11 cellular contexts compared by ENCODE assay signal in the genomic region with DNA sequence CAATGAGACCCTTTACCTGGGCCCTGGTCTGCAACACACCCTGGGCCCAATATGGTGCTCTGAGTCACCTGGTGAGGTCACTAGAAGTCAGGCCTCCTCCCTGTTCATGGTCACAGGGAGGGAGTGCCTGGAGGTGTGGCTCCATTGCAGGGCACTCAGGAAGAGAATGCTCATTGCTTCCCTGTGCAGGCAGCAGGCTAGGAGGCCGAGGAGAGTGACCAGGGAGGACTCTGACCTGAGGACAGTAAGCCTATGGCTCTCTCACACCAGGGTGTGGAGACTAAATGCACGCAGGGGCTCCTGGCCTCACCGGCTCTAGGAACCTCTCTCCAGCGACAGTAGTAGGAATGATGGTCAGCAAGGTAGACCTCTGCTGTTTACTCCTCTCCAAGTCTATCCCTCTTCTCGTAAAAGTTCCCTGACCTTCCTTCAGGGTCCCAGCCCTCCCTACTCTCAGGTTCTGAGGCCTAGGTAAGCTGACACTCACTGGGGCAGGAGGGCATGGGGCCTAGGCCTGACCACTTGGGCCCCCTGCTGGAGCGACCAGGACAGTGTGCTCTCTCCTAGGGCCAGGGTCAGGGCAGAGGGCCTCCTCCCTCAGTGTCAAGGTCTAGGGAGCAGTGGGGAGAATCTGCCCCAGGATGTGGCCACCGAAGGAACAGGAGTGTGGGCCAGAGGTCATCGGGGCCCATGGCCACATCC. TPM values are rescaled to one million over a fixed set of nuclear protein-coding genes. Genes with fewer than 3 reads are reported as not detected.
DNase-seq lines count a peak whose midpoint lies in the region; ATAC-seq and TF ChIP-seq lines count a peak whose summit lies in the region.
"Had no signal": no experiment of that assay in that cellular context is flagged by ENCODE, and none has a peak within 500 bp of the region (broad histone marks: within the 10 kb centered on the region; RNA-seq: fewer than 3 reads in every experiment).

No MANE protein-coding gene starts in this region.

- no peak for ATAC-seq in HG02623 (IDR thresholded peaks at IDR 0.05; ENCODE audit: unreplicated experiment)
- ATAC-seq: activated T-helper 17 cell treated with anti-CD3 and anti-CD28 coated beads, Interleukin-2, amount 50 U/mL, for 72 hours; CD8-positive, alpha-beta T cell had no signal

- no peak overlapping the region for H3K18ac ChIP-seq in mesendoderm (ENCODE audit: low read length)

- H3K4me1 ChIP-seq in KMS-11 (ENCODE audit: low read depth, poor library complexity, severe bottlenecking) = no peaks in the 10 kb centered on the region
- peaks cover 4% of the 10 kb centered on the region for H3K4me1 ChIP-seq in mesendoderm (ENCODE audit: control insufficient read depth, low read depth, low read length)

- no peak overlapping the region for H2BK120ac ChIP-seq in mesendoderm (ENCODE audit: low read depth, low read length)

- no peak overlapping the region for H3K4me3 ChIP-seq in KMS-11 (IDR thresholded peaks at IDR 0.05; ENCODE audit: insufficient read depth, low read depth, low read length)
- no peak overlapping the region for H3K4me3 ChIP-seq in epithelial cell of proximal tubule (ENCODE audit: low read depth, low read length)
- no peak overlapping the region for H3K4me3 ChIP-seq in mesendoderm (ENCODE audit: low read length)

- H2BK5ac ChIP-seq in mesendoderm (ENCODE audit: low read length) = peak overlapping the region; percentile 61

- no peak overlapping the region for H2BK15ac ChIP-seq in mesendoderm (replicated peaks; ENCODE audit: low read depth)

- H3K79me2 ChIP-seq in KMS-11 (ENCODE audit: insufficient read depth, low read depth) (no peaks in the 10 kb centered on the region), mesendoderm (ENCODE audit: control insufficient read depth, insufficient read depth, low read length) (no peaks in the 10 kb centered on the region)

- H3K23ac ChIP-seq in mesendoderm (ENCODE audit: low read length) = no peak overlapping the region

- no peaks in the 10 kb centered on the region for H3K27me3 ChIP-seq in KMS-11 (ENCODE audit: insufficient read depth, low read depth)
- H3K27me3 ChIP-seq in mesendoderm (ENCODE audit: insufficient read depth, low read length, poor library complexity) = no peaks in the 10 kb centered on the region

- TF ChIP-seq CTCF in KMS-11 (conservative IDR thresholded peaks at IDR 0.05; ENCODE audit: low read depth, low read length) = 0 out of 2 replicates have a peak, but pooled peaks have one; percentile 17
- peak; percentile 67 for TF ChIP-seq CTCF in epithelial cell of proximal tubule (conservative IDR thresholded peaks at IDR 0.05; ENCODE audit: low read depth, low read length)

- no peak overlapping the region for H2AFZ ChIP-seq in KMS-11 (ENCODE audit: low read depth)

- H4K5ac ChIP-seq in mesendoderm (ENCODE audit: low read length) = no peak overlapping the region

- H4K20me1 ChIP-seq in KMS-11 (ENCODE audit: insufficient read depth) = no peaks in the 10 kb centered on the region

- H3K27ac ChIP-seq in KMS-11 (no peak overlapping the region), mesendoderm (ENCODE audit: low read depth, low read length) (no peak overlapping the region)

- H3K4me2 ChIP-seq in KMS-11 (no peak overlapping the region), mesendoderm (ENCODE audit: low read length) (no peak overlapping the region)

- peak; percentile 46 for DNase-seq in AG20443 (ENCODE audit: low spot score)
- no peak for DNase-seq in epithelial cell of proximal tubule (ENCODE audit: low read depth)
- peak; percentile 78 for DNase-seq in mesendoderm
- no peak for DNase-seq in NCI-H2171 treated with DMSO at 0.1 percent for 48 hours (lab: John Stamatoyannopoulos, UW)
- no peak for DNase-seq in GOT3 (lab: John Stamatoyannopoulos, UW)
- no peak for DNase-seq in occipital lobe (lab: John Stamatoyannopoulos, UW)
- DNase-seq: CD8-positive, alpha-beta T cell; effector CD4-positive, alpha-beta T cell had no signal

- H3K9ac ChIP-seq in KMS-11 (no peak overlapping the region), mesendoderm (ENCODE audit: low read length) (peak overlapping the region; percentile 0)

- H3K36me3 ChIP-seq in KMS-11 (ENCODE audit: insufficient read depth) = no peaks in the 10 kb centered on the region
- no peaks in the 10 kb centered on the region for H3K36me3 ChIP-seq in mesendoderm (ENCODE audit: control insufficient read depth, insufficient read depth, low read length)

- H2AK5ac ChIP-seq in mesendoderm (ENCODE audit: low read length) = peak overlapping the region; percentile 67

- no peak overlapping the region for H3K4ac ChIP-seq in mesendoderm (ENCODE audit: low read depth, low read length)

- no CpG with 5 or more reads among the region's 8 CpGs for WGBS in mesendoderm (ENCODE audit: extremely low coverage, insufficient coverage, low lambda C conversion rate)

- no peaks in the 10 kb centered on the region for H3K79me1 ChIP-seq in mesendoderm (ENCODE audit: low read length)

- no peak overlapping the region for H4K8ac ChIP-seq in mesendoderm (ENCODE audit: low read depth, low read length)

- H3K56ac ChIP-seq in mesendoderm (ENCODE audit: low read length) = peak overlapping the region; percentile 65

RNA-seq across cellular contexts. Expression of a gene that starts 9.6 kb away (rescaled TPM):
- 0.36 and 0.75 TPM in 2 replicates for total RNA-seq in epithelial cell of proximal tubule
- polyA plus RNA-seq in mesendoderm (2013, experiment 1 of 2) = 8.9 TPM
- polyA plus RNA-seq in mesendoderm (2013, experiment 2 of 2) = 7.1 TPM
- 0.78 TPM for total RNA-seq in occipital lobe
- total RNA-seq: activated T-helper 17 cell treated with anti-CD3 and anti-CD28 coated beads, Interleukin-2, amount 50 U/mL, for 72 hours; CD8-positive, alpha-beta T cell had no signal

Comparison
In these comparisons a context has a peak if more than half of its experiments do, and no peak if none do; other contexts are left out.
1. DNase-seq: peak in AG20443 (single experiment) and mesendoderm (single experiment); none in epithelial cell of proximal tubule (single experiment), NCI-H2171 treated with DMSO at 0.1 percent for 48 hours (single experiment), GOT3 (single experiment) and occipital lobe (single experiment).